10 cellular contexts compared by ENCODE assay signal in genomic region chr9:26945591-26945990, GRCh38. TPM values are rescaled to one million over a fixed set of nuclear protein-coding genes. Genes with fewer than 3 reads are reported as not detected.
DNase-seq lines count a peak whose midpoint lies in the region; ATAC-seq, FAIRE-seq and TF ChIP-seq lines count a peak whose summit lies in the region.
"Had no signal": no experiment of that assay in that cellular context is flagged by ENCODE, and none has a peak within 500 bp of the region (broad histone marks: within the 10 kb centered on the region; RNA-seq: fewer than 3 reads in every experiment).

No MANE protein-coding gene starts in this region.

- no peaks in the 10 kb centered on the region for H3K9me3 ChIP-seq in CD4-positive, alpha-beta memory T cell (ENCODE audit: control insufficient read depth in 1 of 2, low read length in 2 of 2)
- H3K9me3 ChIP-seq in Loucy (ENCODE audit: insufficient read depth, low read depth, low read length), result no peaks in the 10 kb centered on the region
- no peaks in the 10 kb centered on the region for H3K9me3 ChIP-seq in small intestine (ENCODE audit: control insufficient read depth, low read depth)

- DNase-seq in CD4-positive, alpha-beta memory T cell, result no peak
- DNase-seq in coronary artery (ENCODE audit: low spot score) (no peak), small intestine (no peak), GF-D8 (lab: John Stamatoyannopoulos, UW) (no peak)
- no peak for DNase-seq in naive thymus-derived CD8-positive, alpha-beta T cell

- H3K4me3 Mint-ChIP-seq in CD4-positive, alpha-beta memory T cell, result peak overlapping the region; percentile 92 to 99 (median 97)
- H3K4me3 Mint-ChIP-seq in naive thymus-derived CD8-positive, alpha-beta T cell, result peak overlapping the region; percentile 91 to 98 (median 97)

- H3K27me3 Mint-ChIP-seq in CD4-positive, alpha-beta memory T cell, result peaks cover 0 to 3% of the 10 kb centered on the region in 2 donors
- peaks cover 0 to 6% (median 0%) of the 10 kb centered on the region in 5 donors for H3K27me3 Mint-ChIP-seq in naive thymus-derived CD8-positive, alpha-beta T cell

- peak overlapping the region; percentile 98 to 100 (median 99) for H3K27ac Mint-ChIP-seq in CD4-positive, alpha-beta memory T cell
- peak overlapping the region; percentile 87 to 100 (median 100) for H3K27ac Mint-ChIP-seq in naive thymus-derived CD8-positive, alpha-beta T cell

- CTCF ChIA-PET in CD4-positive, alpha-beta memory T cell (lab: Charles Lee; ENCODE audit: partially characterized antibody), result interaction anchor here (1.1 kb wide), 1 partner anchor 53 kb away, joined by 3 read pairs; no protein-coding TSS in a partner anchor

- no peak overlapping the region for H3K4me3 ChIP-seq in CD4-positive, alpha-beta memory T cell (ENCODE audit: low read length in 2 of 2)
- H3K4me3 ChIP-seq in Loucy (ENCODE audit: low read length, poor library complexity, severe bottlenecking), result peak overlapping the region; percentile 97
- peak overlapping the region; percentile 99 for H3K4me3 ChIP-seq in coronary artery
- peak overlapping the region in 1 of 2 donors; percentile 91 for H3K4me3 ChIP-seq in small intestine (ENCODE audit: low read depth in 1 of 2, low read length in 2 of 2)

- FAIRE-seq in small intestine (lab: Jason Lieb, UNC), result no peak

- H3F3A ChIP-seq in Loucy (ENCODE audit: low read depth), result no peaks in the 10 kb centered on the region

- peaks cover 64% of the 10 kb centered on the region for H3K79me2 ChIP-seq in Loucy (ENCODE audit: insufficient read depth, low read length)

- H3K9ac ChIP-seq in Loucy (ENCODE audit: low read depth, low read length, poor library complexity, severe bottlenecking), result peak overlapping the region; percentile 94

- H3K4me2 ChIP-seq in Loucy (ENCODE audit: low read depth, low read length, poor library complexity, severe bottlenecking), result peak overlapping the region; percentile 99

- H2AFZ ChIP-seq in Loucy (ENCODE audit: low read length), result no peak overlapping the region

- TF ChIP-seq CTCF in Loucy (conservative IDR thresholded peaks at IDR 0.05; ENCODE audit: low read length), result no peak
- no peak for TF ChIP-seq CTCF in coronary artery (IDR thresholded peaks at IDR 0.05)

- H3K27me3 ChIP-seq in CD4-positive, alpha-beta memory T cell (ENCODE audit: insufficient read depth, low read length), result no peaks in the 10 kb centered on the region
- H3K27me3 ChIP-seq in Loucy (ENCODE audit: insufficient read depth, low read length, poor library complexity, severe bottlenecking), result peaks cover 3% of the 10 kb centered on the region
- H3K27me3 ChIP-seq in small intestine (ENCODE audit: control insufficient read depth in 2 of 2, insufficient read depth in 2 of 2, low read length in 2 of 2), result no peaks in the 10 kb centered on the region

- H3K9me3 Mint-ChIP-seq in CD4-positive, alpha-beta memory T cell, result peaks cover 0 to 2% (median 0%) of the 10 kb centered on the region in 8 donors
- no peaks in the 10 kb centered on the region for H3K9me3 Mint-ChIP-seq in naive thymus-derived CD8-positive, alpha-beta T cell

- no peak for ATAC-seq in naive thymus-derived CD8-positive, alpha-beta T cell
- ATAC-seq in HG02678 (IDR thresholded peaks at IDR 0.05; ENCODE audit: unreplicated experiment), result no peak
- no peak for ATAC-seq in HG03045 (IDR thresholded peaks at IDR 0.05; ENCODE audit: unreplicated experiment)

- peaks cover 62% of the 10 kb centered on the region for H3K4me1 ChIP-seq in CD4-positive, alpha-beta memory T cell (ENCODE audit: insufficient read depth, low read length)
- H3K4me1 ChIP-seq in Loucy (ENCODE audit: insufficient read depth, low read length, poor library complexity, severe bottlenecking) (peaks cover 57% of the 10 kb centered on the region), small intestine (ENCODE audit: control insufficient read depth in 2 of 2, insufficient read depth in 1 of 2, low read depth in 1 of 2, low read length in 1 of 2) (peaks cover 1 to 27% of the 10 kb centered on the region in 2 donors)

- 17 to 30% (median 24%) methylated on average over 2 of the region's 2 CpGs for WGBS in small intestine, 3 donors

- intact Hi-C loops in CD4-positive, alpha-beta memory T cell (cut with micrococcal nuclease), result no loop called here

- H3K4me1 Mint-ChIP-seq in CD4-positive, alpha-beta memory T cell, result peaks cover 49 to 77% (median 62%) of the 10 kb centered on the region in 4 donors
- peaks cover 28 to 69% (median 61%) of the 10 kb centered on the region in 4 donors for H3K4me1 Mint-ChIP-seq in naive thymus-derived CD8-positive, alpha-beta T cell

- H3K9me2 ChIP-seq in Loucy (replicated peaks; ENCODE audit: low read depth, low read length), result no peaks in the 10 kb centered on the region

- H3K27ac ChIP-seq in CD4-positive, alpha-beta memory T cell (ENCODE audit: low read depth, low read length), result peak overlapping the region; percentile 96
- H3K27ac ChIP-seq in coronary artery (no peak overlapping the region), small intestine (ENCODE audit: low read depth in 1 of 2, low read length in 1 of 2) (no peak overlapping the region)

- peaks cover 55% of the 10 kb centered on the region for H4K20me1 ChIP-seq in Loucy (ENCODE audit: insufficient read depth, low read length, poor library complexity, severe bottlenecking)

- POLR2A ChIA-PET in CD4-positive, alpha-beta memory T cell (lab: Charles Lee; ENCODE audit: partially characterized antibody), result interaction anchor here (1.0 to 1.2 kb wide), 3 partner anchors 10 to 53 kb away, joined by 3 to 6 read pairs (median 3); partner anchors contain the start of genes CAAP1 and IFT74
- POLR2A ChIA-PET in naive thymus-derived CD8-positive, alpha-beta T cell (lab: Charles Lee), result interaction anchor here (1.4 kb wide), 1 partner anchor 53 kb away, joined by 4 read pairs; the partner anchor contains the start of gene CAAP1

- no peaks in the 10 kb centered on the region for H3K36me3 ChIP-seq in CD4-positive, alpha-beta memory T cell (ENCODE audit: insufficient read depth, low read length)
- H3K36me3 ChIP-seq in Loucy (ENCODE audit: insufficient read depth, low read length) (no peaks in the 10 kb centered on the region), small intestine (ENCODE audit: control insufficient read depth in 2 of 2, insufficient read depth in 2 of 2, low read length in 2 of 2) (no peaks in the 10 kb centered on the region)

- peaks cover 8 to 17% of the 10 kb centered on the region in 2 donors for H3K36me3 Mint-ChIP-seq in CD4-positive, alpha-beta memory T cell
- peaks cover 0 to 7% (median 0%) of the 10 kb centered on the region in 3 donors for H3K36me3 Mint-ChIP-seq in naive thymus-derived CD8-positive, alpha-beta T cell

RNA-seq across cellular contexts. Expression of gene PLAA, which starts 1.5 kb away (rescaled TPM):
- 10 to 100 TPM; 24.0 to 28.3 TPM for total RNA-seq in CD4-positive, alpha-beta memory T cell
- polyA plus RNA-seq in CD4-positive, alpha-beta memory T cell, result 10 to 100 TPM; 12.8 to 26.4 TPM
- 10 to 100 TPM; 25.1 to 29.8 TPM for total RNA-seq in naive thymus-derived CD8-positive, alpha-beta T cell
- polyA plus RNA-seq in naive thymus-derived CD8-positive, alpha-beta T cell, result 10 to 100 TPM; 11.2 to 20.2 (median 14.6) TPM
- 10 to 100 TPM; 10.1 to 13.8 (median 11.1) TPM for polyA plus RNA-seq in small intestine

RNA-seq across cellular contexts. Expression of gene IFT74, which starts 10.6 kb away (rescaled TPM):
- total RNA-seq in CD4-positive, alpha-beta memory T cell, result 1 to 10 TPM; 8.7 to 9.0 TPM
- 10 to 100 TPM in 1 of 2 donors, 1 to 10 TPM in 1; 5.9 to 10.0 TPM for polyA plus RNA-seq in CD4-positive, alpha-beta memory T cell
- total RNA-seq in naive thymus-derived CD8-positive, alpha-beta T cell, result 10 to 100 TPM; 10.9 to 13.2 TPM
- 10 to 100 TPM in 1 of 3 donors, 1 to 10 TPM in 2; 7.5 to 15.4 (median 9.3) TPM for polyA plus RNA-seq in naive thymus-derived CD8-positive, alpha-beta T cell
- polyA plus RNA-seq in small intestine, result 1 to 10 TPM; 4.6 to 8.4 (median 5.6) TPM

RNA-seq across cellular contexts. Expression of gene CAAP1, which starts 53.0 kb away (rescaled TPM):
- 10 to 100 TPM; 20.0 to 21.5 TPM for total RNA-seq in CD4-positive, alpha-beta memory T cell
- 10 to 100 TPM; 18.6 to 25.3 TPM for polyA plus RNA-seq in CD4-positive, alpha-beta memory T cell
- total RNA-seq in naive thymus-derived CD8-positive, alpha-beta T cell, result 10 to 100 TPM; 22.0 to 24.5 TPM
- polyA plus RNA-seq in naive thymus-derived CD8-positive, alpha-beta T cell, result 10 to 100 TPM; 14.6 to 17.8 (median 16.2) TPM
- polyA plus RNA-seq in small intestine, result 10 to 100 TPM in 2 of 3 donors, 1 to 10 TPM in 1; 9.2 to 22.2 (median 17.2) TPM

RNA-seq across cellular contexts. Expression of gene LRRC19, which starts 59.9 kb away (rescaled TPM):
- not detected for total RNA-seq in CD4-positive, alpha-beta memory T cell
- polyA plus RNA-seq in CD4-positive, alpha-beta memory T cell, result under 1 TPM in 1 of 2 donors, not detected in 1; 0.05 TPM
- total RNA-seq in naive thymus-derived CD8-positive, alpha-beta T cell, result not detected
- under 1 TPM in 1 of 3 donors, not detected in 2; 0.06 TPM for polyA plus RNA-seq in naive thymus-derived CD8-positive, alpha-beta T cell
- polyA plus RNA-seq in small intestine, result 10 to 100 TPM in 2 of 3 donors, 1 to 10 TPM in 1; 8.3 to 15.1 (median 11.2) TPM
- total RNA-seq: lung microvascular endothelial cell; T-helper 1 cell treated with Interleukin-12 subunit alpha and Interleukin-12 subunit beta and Interleukin-4 antibody, amounts not matched to agents 30 ng/mL and 1 ng/mL, for 36 hours had no signal

Comparison
In these comparisons a context has a peak if more than half of its experiments do, and no peak if none do; other contexts are left out.
1. H3K4me3 ChIP-seq: peak in Loucy (single experiment) and coronary artery (single experiment); none in CD4-positive, alpha-beta memory T cell (0 of 2).